ENCODE assay signal across 20 cellular contexts in the genomic region with DNA sequence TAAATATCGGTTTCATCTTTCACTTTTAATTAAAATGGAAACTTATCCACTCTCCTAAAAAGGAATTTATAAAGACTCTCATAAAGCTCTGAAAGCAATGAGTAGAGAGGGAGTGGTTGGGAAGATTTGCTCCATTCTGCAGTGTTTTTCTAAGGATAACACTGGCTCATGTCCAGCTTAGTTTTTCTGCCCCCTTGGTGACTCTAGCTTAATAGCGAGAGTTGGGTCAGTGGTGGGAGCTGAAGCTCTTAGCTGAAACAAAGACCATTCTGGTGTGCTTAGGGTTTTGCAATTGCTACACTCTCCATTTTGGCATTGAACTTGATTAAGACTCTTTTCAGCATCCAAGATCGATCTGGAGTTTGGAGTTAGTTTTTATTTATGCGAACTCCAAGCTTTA.
"Had no signal": no experiment of that assay in that cellular context is flagged by ENCODE, and none has a peak within 500 bp of the region (broad histone marks: within the 10 kb centered on the region; RNA-seq: fewer than 3 reads in every experiment).

No MANE protein-coding gene starts in this region.

- H3K27me3 ChIP-seq: body of pancreas, gastrocnemius medialis, ovary, transverse colon had no signal

- H3K27ac Mint-ChIP-seq: activated CD4-positive, alpha-beta memory T cell treated with anti-CD3 and anti-CD28 coated beads for 36 hours; activated naive CD4-positive, alpha-beta T cell treated with anti-CD3 and anti-CD28 coated beads for 36 hours; activated naive CD8-positive, alpha-beta T cell treated with anti-CD3 and anti-CD28 coated beads, Interleukin-2, amount 10 ng/mL, durations not matched to agents 7 days and 5 days; dendritic cell treated with granulocyte-macrophage colony-stimulating factor and Interleukin-4, amounts not matched to agents 40 ng/mL and 50 ng/mL, for 4 days; naive B cell; stimulated activated naive CD8-positive, alpha-beta T cell treated with anti-CD3 and anti-CD28 coated beads, Interleukin-15, amount 100 ng/mL, for 72 hours had no signal

- H3K4me3 ChIP-seq: body of pancreas, gastrocnemius medialis, mucosa of descending colon, ovary, prostate gland, transverse colon had no signal

- H3K4me1 Mint-ChIP-seq: activated naive CD8-positive, alpha-beta T cell treated with anti-CD3 and anti-CD28 coated beads, Interleukin-2, amount 10 ng/mL, durations not matched to agents 7 days and 5 days; naive B cell had no signal

- H3K27ac ChIP-seq: body of pancreas, gastrocnemius medialis, ovary, prostate gland, transverse colon had no signal

- H3K27me3 Mint-ChIP-seq: activated CD4-positive, alpha-beta memory T cell treated with anti-CD3 and anti-CD28 coated beads for 36 hours; activated naive CD8-positive, alpha-beta T cell treated with anti-CD3 and anti-CD28 coated beads, Interleukin-2, amount 10 ng/mL, durations not matched to agents 7 days and 5 days; dendritic cell treated with granulocyte-macrophage colony-stimulating factor and Interleukin-4, amounts not matched to agents 40 ng/mL and 50 ng/mL, for 4 days; naive B cell; stimulated activated naive CD8-positive, alpha-beta T cell treated with anti-CD3 and anti-CD28 coated beads, Interleukin-15, amount 100 ng/mL, for 72 hours had no signal

- H3K36me3 ChIP-seq: gastrocnemius medialis, ovary, prostate gland had no signal

- ATAC-seq: body of pancreas; gastrocnemius medialis; mucosa of descending colon; stimulated activated naive CD8-positive, alpha-beta T cell treated with anti-CD3 and anti-CD28 coated beads, Interleukin-15, amount 100 ng/mL, for 72 hours had no signal

- H3K9me3 Mint-ChIP-seq: activated CD4-positive, alpha-beta memory T cell treated with anti-CD3 and anti-CD28 coated beads for 36 hours; activated naive CD4-positive, alpha-beta T cell treated with anti-CD3 and anti-CD28 coated beads for 36 hours; activated naive CD8-positive, alpha-beta T cell treated with anti-CD3 and anti-CD28 coated beads, Interleukin-2, amount 10 ng/mL, durations not matched to agents 7 days and 5 days; dendritic cell treated with granulocyte-macrophage colony-stimulating factor and Interleukin-4, amounts not matched to agents 40 ng/mL and 50 ng/mL, for 4 days; naive B cell; stimulated activated naive CD8-positive, alpha-beta T cell treated with anti-CD3 and anti-CD28 coated beads, Interleukin-15, amount 100 ng/mL, for 72 hours had no signal

- H3K9me3 ChIP-seq: body of pancreas, gastrocnemius medialis, mucosa of descending colon, ovary, prostate gland, transverse colon had no signal

- H3K4me1 ChIP-seq: body of pancreas had no signal

- DNase-seq: activated CD4-positive, alpha-beta memory T cell treated with anti-CD3 and anti-CD28 coated beads for 36 hours; activated CD4-positive, alpha-beta T cell treated with anti-CD3 and anti-CD28 coated beads for 48 hours; activated effector memory CD4-positive, alpha-beta T cell treated with Interleukin-2 at 50 U/mL for 16 hours; activated naive CD4-positive, alpha-beta T cell treated with anti-CD3 and anti-CD28 coated beads for 36 hours; activated naive CD8-positive, alpha-beta T cell treated with anti-CD3 and anti-CD28 coated beads, Interleukin-2, amount 10 ng/mL, durations not matched to agents 7 days and 5 days; activated T-cell treated with anti-CD3 and anti-CD28 coated beads, Interleukin-2, amount 50 U/mL, for 48 hours; amniotic stem cell; body of pancreas; effector CD8-positive, alpha-beta T cell; gastrocnemius medialis; head of caudate nucleus; mesenchymal stem cell; mucosa of descending colon; naive B cell; ovary; stimulated activated CD4-positive, alpha-beta T cell treated with anti-CD3 and anti-CD28 coated beads, Interleukin-1b, Interleukin-23, amount 100 ng/mL, for 48 hours; stimulated activated naive CD8-positive, alpha-beta T cell treated with anti-CD3 and anti-CD28 coated beads, Interleukin-15, amount 100 ng/mL, for 72 hours; transverse colon had no signal

- H3K4me3 Mint-ChIP-seq: activated CD4-positive, alpha-beta memory T cell treated with anti-CD3 and anti-CD28 coated beads for 36 hours; activated naive CD4-positive, alpha-beta T cell treated with anti-CD3 and anti-CD28 coated beads for 36 hours; activated naive CD8-positive, alpha-beta T cell treated with anti-CD3 and anti-CD28 coated beads, Interleukin-2, amount 10 ng/mL, durations not matched to agents 7 days and 5 days; dendritic cell treated with granulocyte-macrophage colony-stimulating factor and Interleukin-4, amounts not matched to agents 40 ng/mL and 50 ng/mL, for 4 days; stimulated activated naive CD8-positive, alpha-beta T cell treated with anti-CD3 and anti-CD28 coated beads, Interleukin-15, amount 100 ng/mL, for 72 hours had no signal
